ENCODE assay signal across 7 cellular contexts in genomic region chr2:54657664-54658083, GRCh38.
A peak's percentile ranks its signal among the peaks of the same experiment; 100 is the strongest.
DNase-seq lines count a peak whose midpoint lies in the region; ATAC-seq and TF ChIP-seq lines count a peak whose summit lies in the region.

No MANE protein-coding gene starts in this region.

- peak; percentile 75 for DNase-seq in H7
- DNase-seq in RPMI8226, result peak; percentile 44
- DNase-seq in astrocyte of the spinal cord (ENCODE audit: low read depth, low spot score), result peak; percentile 50
- peak in 1 of 2 donors; percentile 75 for DNase-seq in left colon

- ATAC-seq in left colon, result peak; percentile 73
- ATAC-seq in stimulated activated memory B cell treated with anti-CD40 and anti-IgM and Interleukin-4, amounts not matched to agents 10 μg/mL and 1 μg/mL and 100 μg/mL, for 72 hours, result peak; percentile 64
- ATAC-seq in HG03521 (IDR thresholded peaks at IDR 0.05; ENCODE audit: unreplicated experiment), result no peak

- no peaks in the 10 kb centered on the region for H3K27me3 Mint-ChIP-seq in stimulated activated memory B cell treated with anti-CD40 and anti-IgM and Interleukin-4, amounts not matched to agents 10 μg/mL and 1 μg/mL and 100 μg/mL, for 72 hours

- H3K27me3 ChIP-seq in DOHH2 (ENCODE audit: control insufficient read depth, low read length) (no peaks in the 10 kb centered on the region), H7 (ENCODE audit: control insufficient read depth, insufficient read depth, low read length) (no peaks in the 10 kb centered on the region)

- peaks cover 68% of the 10 kb centered on the region for H3K36me3 Mint-ChIP-seq in stimulated activated memory B cell treated with anti-CD40 and anti-IgM and Interleukin-4, amounts not matched to agents 10 μg/mL and 1 μg/mL and 100 μg/mL, for 72 hours

- TF ChIP-seq CTCF in DOHH2 (IDR thresholded peaks at IDR 0.05; ENCODE audit: low read depth, low read length, poor library complexity, severe bottlenecking), result peak; percentile 80
- peak; percentile 66 for TF ChIP-seq CTCF in astrocyte of the spinal cord (IDR thresholded peaks at IDR 0.05; ENCODE audit: low read depth, low read length)

- in situ Hi-C loops in astrocyte of the spinal cord (cut with HindIII; ENCODE audit: low sequenced_read_pairs), result no loop called here

- no peaks in the 10 kb centered on the region for H3K79me2 ChIP-seq in DOHH2 (ENCODE audit: control insufficient read depth, low read length)

- H3K4me1 Mint-ChIP-seq in stimulated activated memory B cell treated with anti-CD40 and anti-IgM and Interleukin-4, amounts not matched to agents 10 μg/mL and 1 μg/mL and 100 μg/mL, for 72 hours, result peaks cover 5% of the 10 kb centered on the region

- no peaks in the 10 kb centered on the region for H3K9me3 Mint-ChIP-seq in stimulated activated memory B cell treated with anti-CD40 and anti-IgM and Interleukin-4, amounts not matched to agents 10 μg/mL and 1 μg/mL and 100 μg/mL, for 72 hours

- no peaks in the 10 kb centered on the region for H3K4me1 ChIP-seq in DOHH2 (ENCODE audit: control insufficient read depth, low read length)

- H3K9me2 ChIP-seq in DOHH2 (replicated peaks; ENCODE audit: control insufficient read depth, low read length), result no peaks in the 10 kb centered on the region

- no peak overlapping the region for H3K27ac Mint-ChIP-seq in stimulated activated memory B cell treated with anti-CD40 and anti-IgM and Interleukin-4, amounts not matched to agents 10 μg/mL and 1 μg/mL and 100 μg/mL, for 72 hours

- H3K9me3 ChIP-seq in DOHH2 (ENCODE audit: control insufficient read depth, insufficient read depth, low read length), result no peaks in the 10 kb centered on the region

- H3K4me2 ChIP-seq in DOHH2 (ENCODE audit: low read length), result no peak overlapping the region

- no peak overlapping the region for H3K4me3 Mint-ChIP-seq in stimulated activated memory B cell treated with anti-CD40 and anti-IgM and Interleukin-4, amounts not matched to agents 10 μg/mL and 1 μg/mL and 100 μg/mL, for 72 hours

- no peaks in the 10 kb centered on the region for H4K20me1 ChIP-seq in DOHH2 (ENCODE audit: control insufficient read depth, insufficient read depth, low read depth, low read length)

- H3F3A ChIP-seq in DOHH2 (ENCODE audit: control insufficient read depth, insufficient read depth), result no peaks in the 10 kb centered on the region

- H3K4me3 ChIP-seq in DOHH2 (ENCODE audit: low read length) (no peak overlapping the region), H7 (ENCODE audit: insufficient read depth, low read depth, low read length) (no peak overlapping the region), astrocyte of the spinal cord (ENCODE audit: low read depth, low read length) (no peak overlapping the region)

- H3K27ac ChIP-seq in DOHH2 (ENCODE audit: low read depth, low read length), result no peak overlapping the region

- intact Hi-C loops in left colon (cut with DNase I, micrococcal nuclease), result no loop called here

- H3K36me3 ChIP-seq in DOHH2 (ENCODE audit: control insufficient read depth, low read length) (no peaks in the 10 kb centered on the region), H7 (replicated peaks; ENCODE audit: control insufficient read depth, insufficient read depth, low read length) (peaks cover 48% of the 10 kb centered on the region)
